ENCODE assay signal across 9 cellular contexts in genomic region chr14:94036328-94037167, GRCh38. TPM values are rescaled to one million over a fixed set of nuclear protein-coding genes. Genes with fewer than 3 reads are reported as not detected.
DNase-seq lines count a peak whose midpoint lies in the region; ATAC-seq and TF ChIP-seq lines count a peak whose summit lies in the region.
"Had no signal": no experiment of that assay in that cellular context is flagged by ENCODE, and none has a peak within 500 bp of the region (broad histone marks: within the 10 kb centered on the region; RNA-seq: fewer than 3 reads in every experiment).

No MANE protein-coding gene starts in this region.

- intact Hi-C loops in heart left ventricle (cut with DNase I) = loop anchor here (1.0 to 10.0 kb wide), 6 partner anchors 100 to 451 kb away; no protein-coding TSS in a partner anchor

- H3K4me3 ChIP-seq in SK-N-SH (ENCODE audit: low read depth in 2 of 2, low read length in 1 of 2) = no peak overlapping the region
- no peak overlapping the region for H3K4me3 ChIP-seq in heart left ventricle

- CTCF ChIA-PET in SK-N-SH (lab: Yijun Ruan, JAX) = interaction anchor here (0.6 to 10.8 kb wide), 40 partner anchors 7 to 664 kb away, joined by 3 to 132 read pairs (median 5); partner anchors contain the start of genes CCDC197, IFI27, IFI27L2 and OTUB2

- POLR2A ChIA-PET in SK-N-SH (lab: Yijun Ruan, JAX) = no interaction called here

- H3K9me2 ChIP-seq in SK-N-SH = no peaks in the 10 kb centered on the region

- no peak overlapping the region for H2AFZ ChIP-seq in SK-N-SH (ENCODE audit: low read depth)

- no peaks in the 10 kb centered on the region for H3F3A ChIP-seq in SK-N-SH (replicated peaks; ENCODE audit: insufficient read depth)

- H3K27ac Mint-ChIP-seq in activated naive CD4-positive, alpha-beta T cell treated with anti-CD3 and anti-CD28 coated beads, Interleukin-2, amount 50 U/mL, for 72 hours = no peak overlapping the region

- TF ChIP-seq EP300 in SK-N-SH (IDR thresholded peaks at IDR 0.05; ENCODE audit: borderline replicate concordance in 1 of 2, low read depth in 1 of 2, low read length in 1 of 2) = no peak

- H3K36me3 Mint-ChIP-seq in activated naive CD4-positive, alpha-beta T cell treated with anti-CD3 and anti-CD28 coated beads, Interleukin-2, amount 50 U/mL, for 72 hours = no peaks in the 10 kb centered on the region

- peak; percentile 60 for DNase-seq in DMS53 treated with DMSO at 0.1 percent for 48 hours (lab: John Stamatoyannopoulos, UW; ENCODE audit: unreplicated experiment)
- DNase-seq in HuH-7 (ENCODE audit: low spot score) = peak; percentile 77
- peak; percentile 80 for DNase-seq in SK-N-SH
- peak in 1 of 2 donors; percentile 84 for DNase-seq in activated naive CD4-positive, alpha-beta T cell treated with anti-CD3 and anti-CD28 coated beads, Interleukin-2, amount 50 U/mL, for 72 hours (ENCODE audit: low spot score in 2 of 2)
- DNase-seq in heart left ventricle = peak; percentile 62 to 77 (median 72)
- DNase-seq in renal cortical epithelial cell (ENCODE audit: low read depth) = peak; percentile 46

- no peak overlapping the region for H3K4me2 ChIP-seq in SK-N-SH

- H3K27ac ChIP-seq in SK-N-SH (ENCODE audit: low read depth in 2 of 2, low read length in 1 of 2) = no peak overlapping the region
- H3K27ac ChIP-seq in heart left ventricle = no peak overlapping the region

- peak; percentile 74 for TF ChIP-seq RAD21 in SK-N-SH (IDR thresholded peaks at IDR 0.05; ENCODE audit: low read length)

- TF ChIP-seq CTCF in SK-N-SH (IDR thresholded peaks at IDR 0.05) (peak; percentile 78), heart left ventricle (IDR thresholded peaks at IDR 0.05) (peak; percentile 76 to 90 (median 86))

- WGBS in SK-N-SH (ENCODE audit: low lambda C conversion rate) = 28% methylated on average over 11 of the region's 12 CpGs
- WGBS in heart left ventricle, 4 donors = 25 to 32% (median 29%) methylated on average over 11 to 12 of the region's 12 CpGs

- no peaks in the 10 kb centered on the region for H3K36me3 ChIP-seq in SK-N-SH (replicated peaks in 1 of 2; ENCODE audit: control insufficient read depth in 1 of 2, insufficient read depth in 2 of 2, low read length in 1 of 2)
- H3K36me3 ChIP-seq in heart left ventricle = no peaks in the 10 kb centered on the region

- H3K9me3 Mint-ChIP-seq in activated naive CD4-positive, alpha-beta T cell treated with anti-CD3 and anti-CD28 coated beads, Interleukin-2, amount 50 U/mL, for 72 hours = no peaks in the 10 kb centered on the region

- no peaks in the 10 kb centered on the region for H3K79me2 ChIP-seq in SK-N-SH (ENCODE audit: insufficient read depth)

- no peak for TF ChIP-seq POLR2A in heart left ventricle (IDR thresholded peaks at IDR 0.05)

- H4K20me1 ChIP-seq in SK-N-SH (ENCODE audit: insufficient read depth) = no peaks in the 10 kb centered on the region

- no peaks in the 10 kb centered on the region for H3K27me3 ChIP-seq in SK-N-SH (ENCODE audit: insufficient read depth)
- H3K27me3 ChIP-seq in heart left ventricle = no peaks in the 10 kb centered on the region

- no peaks in the 10 kb centered on the region for H3K9me3 ChIP-seq in SK-N-SH
- peaks cover 0 to 4% (median 0%) of the 10 kb centered on the region in 12 donors for H3K9me3 ChIP-seq in heart left ventricle

- H3K9ac ChIP-seq in SK-N-SH = no peak overlapping the region

- peak; percentile 86 for ATAC-seq in GM21423 (IDR thresholded peaks at IDR 0.05; ENCODE audit: unreplicated experiment)
- ATAC-seq in activated naive CD4-positive, alpha-beta T cell treated with anti-CD3 and anti-CD28 coated beads, Interleukin-2, amount 50 U/mL, for 72 hours = peak; percentile 88 to 93
- peak; percentile 78 to 92 (median 84) for ATAC-seq in heart left ventricle
- ATAC-seq in HG02840 (IDR thresholded peaks at IDR 0.05; ENCODE audit: low FRiP score, unreplicated experiment) = no peak

- H3K4me1 ChIP-seq in SK-N-SH (ENCODE audit: control insufficient read depth in 1 of 2, insufficient read depth in 2 of 2, low read depth in 1 of 2, low read length in 1 of 2) (peaks cover 0 to 13% of the 10 kb centered on the region in 2 experiments; a peak in 1 of 4 replicates), heart left ventricle (peaks cover 0 to 16% (median 2%) of the 10 kb centered on the region in 12 donors)

TF ChIP-seq in SK-N-SH, 30 proteins besides CTCF, POLR2A, EP300 and RAD21:
- TF ChIP-seq TAF1 (IDR thresholded peaks at IDR 0.05; ENCODE audit: borderline replicate concordance, low read depth, low read length) (no peak), SIN3A (IDR thresholded peaks at IDR 0.05; ENCODE audit: borderline replicate concordance, low read depth, low read length) (no peak), TCF12 (IDR thresholded peaks at IDR 0.05) (no peak), SMC3 (IDR thresholded peaks at IDR 0.05; ENCODE audit: low read depth, low read length) (peak; percentile 86), RCOR1 (IDR thresholded peaks at IDR 0.05; ENCODE audit: low read length) (peak; percentile 26; the same call in 1 of the 2 replicates), RXRA (IDR thresholded peaks at IDR 0.05; ENCODE audit: borderline replicate concordance, low read depth) (no peak)
TF ChIP-seq in SK-N-SH: peak in this region for 2.

RNA-seq across cellular contexts. Expression of gene OTUB2, which starts 10.4 kb away (rescaled TPM):
- polyA plus RNA-seq in SK-N-SH (2012; rRNA removed) = 1.3 and 1.4 TPM in 2 replicates
- polyA plus RNA-seq in SK-N-SH (2012; cell fraction: cytosol; rRNA removed) = 0.93 and 1.3 TPM in 2 replicates
- polyA plus RNA-seq in SK-N-SH (2012; cell fraction: nucleus; rRNA removed) = 1.6 and 1.9 TPM in 2 replicates
- total RNA-seq in activated naive CD4-positive, alpha-beta T cell treated with anti-CD3 and anti-CD28 coated beads, Interleukin-2, amount 50 U/mL, for 72 hours = 1 to 10 TPM; 1.2 to 2.3 TPM
- under 1 TPM; 0.09 to 0.60 (median 0.38) TPM for total RNA-seq in heart left ventricle
- under 1 TPM; 0.19 to 0.50 TPM for polyA plus RNA-seq in heart left ventricle
- 6.4 and 14.2 TPM in 2 replicates for total RNA-seq in renal cortical epithelial cell

RNA-seq across cellular contexts. Expression of gene CCDC197, which starts 39.4 kb away (rescaled TPM):
- not detected in 2 replicates for polyA plus RNA-seq in SK-N-SH (2012; rRNA removed)
- not detected in 2 replicates for polyA plus RNA-seq in SK-N-SH (2012; cell fraction: cytosol; rRNA removed)
- not detected in 2 replicates for polyA plus RNA-seq in SK-N-SH (2012; cell fraction: nucleus; rRNA removed)
- total RNA-seq in activated naive CD4-positive, alpha-beta T cell treated with anti-CD3 and anti-CD28 coated beads, Interleukin-2, amount 50 U/mL, for 72 hours = under 1 TPM; 0.20 to 0.49 TPM
- 1 to 10 TPM in 3 of 9 donors, under 1 TPM in 3, not detected in 3; 0.26 to 1.4 (median 0.95) TPM for total RNA-seq in heart left ventricle
- under 1 TPM in 1 of 2 donors, not detected in 1; 0.23 TPM for polyA plus RNA-seq in heart left ventricle
- total RNA-seq in renal cortical epithelial cell = not detected in 2 replicates
- polyA plus RNA-seq: esophagus had no signal

RNA-seq across cellular contexts. Expression of gene DDX24, which starts 44.5 kb away (rescaled TPM):
- polyA plus RNA-seq in SK-N-SH (2012; rRNA removed) (108 and 148 TPM in 2 replicates), heart left ventricle (100 to 1,000 TPM; 113 to 123 TPM)
- polyA plus RNA-seq in SK-N-SH (2012; cell fraction: cytosol; rRNA removed) = 109 and 110 TPM in 2 replicates
- 208 and 215 TPM in 2 replicates for polyA plus RNA-seq in SK-N-SH (2012; cell fraction: nucleus; rRNA removed)
- total RNA-seq in activated naive CD4-positive, alpha-beta T cell treated with anti-CD3 and anti-CD28 coated beads, Interleukin-2, amount 50 U/mL, for 72 hours = 100 to 1,000 TPM; 182 to 210 TPM
- total RNA-seq in heart left ventricle (100 to 1,000 TPM; 161 to 268 (median 209) TPM), renal cortical epithelial cell (114 and 161 TPM in 2 replicates)

RNA-seq across cellular contexts. Expression of gene IFI27L1, which starts 44.6 kb away (rescaled TPM):
- 35.3 and 41.1 TPM in 2 replicates for polyA plus RNA-seq in SK-N-SH (2012; rRNA removed)
- polyA plus RNA-seq in SK-N-SH (2012; cell fraction: cytosol; rRNA removed) = 31.2 and 32.9 TPM in 2 replicates
- 31.6 and 36.7 TPM in 2 replicates for polyA plus RNA-seq in SK-N-SH (2012; cell fraction: nucleus; rRNA removed)
- 10 to 100 TPM; 48.0 to 51.4 TPM for total RNA-seq in activated naive CD4-positive, alpha-beta T cell treated with anti-CD3 and anti-CD28 coated beads, Interleukin-2, amount 50 U/mL, for 72 hours
- total RNA-seq in heart left ventricle = 10 to 100 TPM in 7 of 9 donors, 1 to 10 TPM in 2; 8.9 to 30.8 (median 16.0) TPM
- polyA plus RNA-seq in heart left ventricle = 10 to 100 TPM; 19.4 to 45.0 TPM
- total RNA-seq in renal cortical epithelial cell = 7.5 and 15.3 TPM in 2 replicates
